ENCODE assay signal across 1 cellular context in the genomic region with DNA sequence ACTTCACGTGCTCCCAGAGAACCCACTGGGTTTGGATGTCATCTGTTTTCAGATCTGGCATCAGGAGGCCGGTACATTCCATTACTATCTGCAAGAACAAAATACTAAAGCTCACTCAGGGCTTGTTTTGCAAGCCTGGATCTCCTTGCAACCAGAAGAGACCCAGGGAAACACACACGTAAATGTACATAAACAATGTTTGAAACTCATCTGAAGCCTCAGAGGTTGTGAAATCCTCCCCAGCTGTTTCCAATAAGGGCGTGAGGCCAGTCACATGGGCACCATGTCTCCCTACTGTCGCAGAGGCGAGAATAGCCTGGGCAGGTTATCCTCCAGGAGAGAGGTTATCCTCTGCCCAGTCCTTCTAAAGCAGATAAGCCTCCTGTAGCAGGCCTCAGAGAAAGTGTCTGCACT.
TF ChIP-seq lines count a peak whose summit lies in the region.

No MANE protein-coding gene starts in this region.

TF ChIP-seq in HepG2, 621 proteins besides CTCF, POLR2A, EP300 and RAD21 (continued from another document and continues in another):
- no peak for TF ChIP-seq FUBP1 (CRISPR knock-in tag; IDR thresholded peaks at IDR 0.05; ENCODE audit: borderline replicate concordance)
- no peak for TF ChIP-seq FIP1L1 (IDR thresholded peaks at IDR 0.05; ENCODE audit: borderline replicate concordance, insufficient read depth, low read depth, low read length)
- TF ChIP-seq, protein P1, sequence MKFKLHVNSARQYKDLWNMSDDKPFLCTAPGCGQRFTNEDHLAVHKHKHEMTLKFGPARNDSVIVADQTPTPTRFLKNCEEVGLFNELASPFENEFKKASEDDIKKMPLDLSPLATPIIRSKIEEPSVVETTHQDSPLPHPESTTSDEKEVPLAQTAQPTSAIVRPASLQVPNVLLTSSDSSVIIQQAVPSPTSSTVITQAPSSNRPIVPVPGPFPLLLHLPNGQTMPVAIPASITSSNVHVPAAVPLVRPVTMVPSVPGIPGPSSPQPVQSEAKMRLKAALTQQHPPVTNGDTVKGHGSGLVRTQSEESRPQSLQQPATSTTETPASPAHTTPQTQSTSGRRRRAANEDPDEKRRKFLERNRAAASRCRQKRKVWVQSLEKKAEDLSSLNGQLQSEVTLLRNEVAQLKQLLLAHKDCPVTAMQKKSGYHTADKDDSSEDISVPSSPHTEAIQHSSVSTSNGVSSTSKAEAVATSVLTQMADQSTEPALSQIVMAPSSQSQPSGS (CRISPR knock-in tag; IDR thresholded peaks at IDR 0.05) = 0 out of 2 replicates have a peak, but pooled peaks have one; percentile 18
- no peak for TF ChIP-seq SUZ12 (IDR thresholded peaks at IDR 0.05; ENCODE audit: low read depth, low read length)
- peak; percentile 69; the same call in 1 of the 2 replicates for TF ChIP-seq HDAC2 (CRISPR knock-in tag; IDR thresholded peaks at IDR 0.05)
- TF ChIP-seq ZNF772 (CRISPR knock-in tag; IDR thresholded peaks at IDR 0.05) = no peak
- TF ChIP-seq ZBTB7A (CRISPR knock-in tag; IDR thresholded peaks at IDR 0.05) = no peak
- no peak for TF ChIP-seq NR3C1 (CRISPR knock-in tag; IDR thresholded peaks at IDR 0.05)
- TF ChIP-seq SMAD1 (CRISPR knock-in tag; IDR thresholded peaks at IDR 0.05; ENCODE audit: borderline replicate concordance, low read depth) = no peak
- no peak for TF ChIP-seq ATF1 (CRISPR knock-in tag; IDR thresholded peaks at IDR 0.05)
- TF ChIP-seq ZNF234 (CRISPR knock-in tag; conservative IDR thresholded peaks at IDR 0.05) = no peak
- no peak for TF ChIP-seq ATM (IDR thresholded peaks at IDR 0.05; ENCODE audit: borderline replicate concordance)
- TF ChIP-seq HNRNPUL1 (IDR thresholded peaks at IDR 0.05; ENCODE audit: low read depth, low read length) = no peak
- TF ChIP-seq ZBTB7B (CRISPR knock-in tag; IDR thresholded peaks at IDR 0.05) = no peak
- 0 out of 2 replicates have a peak, but pooled peaks have one; percentile 25 for TF ChIP-seq ZSCAN21 (CRISPR knock-in tag; IDR thresholded peaks at IDR 0.05; ENCODE audit: borderline replicate concordance)
- no peak for TF ChIP-seq ZNF510 (CRISPR knock-in tag; IDR thresholded peaks at IDR 0.05; ENCODE audit: low read depth)
- TF ChIP-seq TERF1 (CRISPR knock-in tag; IDR thresholded peaks at IDR 0.05) = no peak
- TF ChIP-seq, protein P2, sequence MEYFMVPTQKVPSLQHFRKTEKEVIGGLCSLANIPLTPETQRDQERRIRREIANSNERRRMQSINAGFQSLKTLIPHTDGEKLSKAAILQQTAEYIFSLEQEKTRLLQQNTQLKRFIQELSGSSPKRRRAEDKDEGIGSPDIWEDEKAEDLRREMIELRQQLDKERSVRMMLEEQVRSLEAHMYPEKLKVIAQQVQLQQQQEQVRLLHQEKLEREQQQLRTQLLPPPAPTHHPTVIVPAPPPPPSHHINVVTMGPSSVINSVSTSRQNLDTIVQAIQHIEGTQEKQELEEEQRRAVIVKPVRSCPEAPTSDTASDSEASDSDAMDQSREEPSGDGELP (IDR thresholded peaks at IDR 0.05; ENCODE audit: borderline replicate concordance, low read depth) = peak; percentile 99
- TF ChIP-seq ZNF30 (CRISPR knock-in tag; IDR thresholded peaks at IDR 0.05) = no peak
- TF ChIP-seq SOX6 (IDR thresholded peaks at IDR 0.05) = no peak
- TF ChIP-seq SOX6 (CRISPR knock-in tag; IDR thresholded peaks at IDR 0.05) = peak; percentile 83
- TF ChIP-seq PREB (CRISPR knock-in tag; IDR thresholded peaks at IDR 0.05) = no peak
- no peak for TF ChIP-seq ATRX (CRISPR knock-in tag; IDR thresholded peaks at IDR 0.05; ENCODE audit: borderline replicate concordance)
- no peak for TF ChIP-seq ZNF841 (CRISPR knock-in tag; IDR thresholded peaks at IDR 0.05; ENCODE audit: borderline replicate concordance)
- TF ChIP-seq ZFY (CRISPR knock-in tag; IDR thresholded peaks at IDR 0.05) = no peak
- no peak for TF ChIP-seq ZNF598 (CRISPR knock-in tag; IDR thresholded peaks at IDR 0.05; ENCODE audit: borderline replicate concordance)
- TF ChIP-seq ZNF839 (CRISPR knock-in tag; IDR thresholded peaks at IDR 0.05; ENCODE audit: borderline replicate concordance) = no peak
- TF ChIP-seq TIGD3 (CRISPR knock-in tag; IDR thresholded peaks at IDR 0.05; ENCODE audit: borderline replicate concordance) = no peak
- TF ChIP-seq, protein P3, sequence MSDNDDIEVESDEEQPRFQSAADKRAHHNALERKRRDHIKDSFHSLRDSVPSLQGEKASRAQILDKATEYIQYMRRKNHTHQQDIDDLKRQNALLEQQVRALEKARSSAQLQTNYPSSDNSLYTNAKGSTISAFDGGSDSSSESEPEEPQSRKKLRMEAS (IDR thresholded peaks at IDR 0.05) = peak; percentile 82
- TF ChIP-seq ZNF570 (CRISPR knock-in tag; IDR thresholded peaks at IDR 0.05; ENCODE audit: borderline replicate concordance) = no peak
- TF ChIP-seq, protein P4, sequence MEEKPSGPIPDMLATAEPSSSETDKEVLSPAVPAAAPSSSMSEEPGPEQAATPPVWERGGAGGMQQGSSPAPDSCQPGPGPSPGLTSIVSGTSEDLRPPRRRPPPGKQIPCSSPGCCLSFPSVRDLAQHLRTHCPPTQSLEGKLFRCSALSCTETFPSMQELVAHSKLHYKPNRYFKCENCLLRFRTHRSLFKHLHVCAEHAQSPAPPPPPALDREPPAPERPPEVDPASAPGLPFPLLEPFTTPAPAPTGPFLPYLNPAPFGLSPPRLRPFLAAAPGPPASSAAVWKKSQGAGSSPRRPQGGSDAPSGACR (CRISPR knock-in tag; IDR thresholded peaks at IDR 0.05) = no peak
- no peak for TF ChIP-seq ZNF121 (CRISPR knock-in tag; IDR thresholded peaks at IDR 0.05)
- TF ChIP-seq, protein P5, sequence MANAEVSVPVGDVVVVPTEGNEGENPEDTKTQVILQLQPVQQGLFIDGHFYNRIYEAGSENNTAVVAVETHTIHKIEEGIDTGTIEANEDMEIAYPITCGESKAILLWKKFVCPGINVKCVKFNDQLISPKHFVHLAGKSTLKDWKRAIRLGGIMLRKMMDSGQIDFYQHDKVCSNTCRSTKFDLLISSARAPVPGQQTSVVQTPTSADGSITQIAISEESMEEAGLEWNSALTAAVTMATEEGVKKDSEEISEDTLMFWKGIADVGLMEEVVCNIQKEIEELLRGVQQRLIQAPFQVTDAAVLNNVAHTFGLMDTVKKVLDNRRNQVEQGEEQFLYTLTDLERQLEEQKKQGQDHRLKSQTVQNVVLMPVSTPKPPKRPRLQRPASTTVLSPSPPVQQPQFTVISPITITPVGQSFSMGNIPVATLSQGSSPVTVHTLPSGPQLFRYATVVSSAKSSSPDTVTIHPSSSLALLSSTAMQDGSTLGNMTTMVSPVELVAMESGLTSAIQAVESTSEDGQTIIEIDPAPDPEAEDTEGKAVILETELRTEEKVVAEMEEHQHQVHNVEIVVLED (CRISPR knock-in tag; IDR thresholded peaks at IDR 0.05; ENCODE audit: borderline replicate concordance) = no peak
- no peak for TF ChIP-seq ZNF253 (CRISPR knock-in tag; IDR thresholded peaks at IDR 0.05; ENCODE audit: borderline replicate concordance)
- no peak for TF ChIP-seq SP1 (IDR thresholded peaks at IDR 0.05)
- no peak for TF ChIP-seq SP1 (CRISPR knock-in tag; IDR thresholded peaks at IDR 0.05)
- no peak for TF ChIP-seq ZNF17 (CRISPR knock-in tag; IDR thresholded peaks at IDR 0.05)
- no peak for TF ChIP-seq KDM5A (IDR thresholded peaks at IDR 0.05; ENCODE audit: borderline replicate concordance, low read length)
- no peak for TF ChIP-seq ZNF296 (CRISPR knock-in tag; conservative IDR thresholded peaks at IDR 0.05)
- no peak for TF ChIP-seq KIAA2018 (CRISPR knock-in tag; IDR thresholded peaks at IDR 0.05; ENCODE audit: borderline replicate concordance)
- no peak for TF ChIP-seq ZNF615 (CRISPR knock-in tag; IDR thresholded peaks at IDR 0.05; ENCODE audit: borderline replicate concordance)
- no peak for TF ChIP-seq ZNF766 (CRISPR knock-in tag; IDR thresholded peaks at IDR 0.05; ENCODE audit: borderline replicate concordance)
- no peak for TF ChIP-seq PCBP2 (optimal IDR thresholded peaks at IDR 0.05; ENCODE audit: low read depth, low read length, poor library complexity, severe bottlenecking)
- no peak for TF ChIP-seq PAWR (CRISPR knock-in tag; IDR thresholded peaks at IDR 0.05; ENCODE audit: borderline replicate concordance)
